Comparison of ENCODE assay signal across 9 cellular contexts in the genomic region with DNA sequence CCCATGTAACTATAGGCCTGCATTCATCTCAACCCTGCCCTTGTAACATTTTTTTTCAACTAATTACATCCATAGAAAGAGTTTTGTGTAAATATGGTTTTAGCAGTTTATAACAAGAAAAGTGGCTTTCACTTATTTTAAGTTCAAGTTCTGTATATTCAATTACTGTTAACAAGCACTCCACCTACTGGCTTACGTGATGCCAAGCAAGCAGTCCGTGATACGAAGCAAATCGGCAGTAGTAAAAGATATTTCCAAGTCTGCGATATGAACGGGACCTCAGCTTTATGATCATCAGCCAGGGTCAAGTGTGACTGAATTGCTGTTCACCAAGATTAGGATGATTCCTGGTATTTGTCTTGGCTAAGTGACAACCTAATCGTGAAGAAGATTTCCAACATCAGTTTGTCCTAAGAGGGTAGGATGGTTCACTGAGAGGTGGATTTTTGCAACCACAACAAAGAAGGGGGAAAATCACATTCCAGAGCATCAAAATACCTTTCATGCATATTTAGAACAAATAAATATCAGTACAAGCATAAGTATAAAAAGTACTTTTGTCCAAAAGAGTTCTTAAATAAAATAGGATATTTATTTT.
DNase-seq lines count a peak whose midpoint lies in the region; ATAC-seq and TF ChIP-seq lines count a peak whose summit lies in the region.
"Had no signal": no experiment of that assay in that cellular context is flagged by ENCODE, and none has a peak within 500 bp of the region (broad histone marks: within the 10 kb centered on the region; RNA-seq: fewer than 3 reads in every experiment).

No MANE protein-coding gene starts in this region.

- H3K4me3 ChIP-seq in adrenal gland = no peak overlapping the region
- H3K4me3 ChIP-seq: SJSA1 had no signal

- ATAC-seq in stimulated activated memory B cell treated with anti-CD40 and anti-IgM and Interleukin-4, amounts not matched to agents 10 μg/mL and 1 μg/mL and 100 μg/mL, for 72 hours = no peak
- ATAC-seq in HG03457 (IDR thresholded peaks at IDR 0.05; ENCODE audit: unreplicated experiment) = no peak

- no peak overlapping the region for H3K27ac ChIP-seq in adrenal gland
- H3K27ac ChIP-seq: SJSA1 had no signal

- H3K27me3 ChIP-seq in adrenal gland = no peaks in the 10 kb centered on the region
- H3K27me3 ChIP-seq: SJSA1 had no signal

- WGBS in adrenal gland, 4 donors = 3 to 10% (median 8%) methylated on average over 7 of the region's 7 CpGs

- H3K36me3 ChIP-seq in adrenal gland (replicated peaks in 1 of 2) = no peaks in the 10 kb centered on the region
- H3K36me3 ChIP-seq: SJSA1 had no signal

- H3K27ac Mint-ChIP-seq in stimulated activated memory B cell treated with anti-CD40 and anti-IgM and Interleukin-4, amounts not matched to agents 10 μg/mL and 1 μg/mL and 100 μg/mL, for 72 hours = no peak overlapping the region

- peaks cover 0 to 5% of the 10 kb centered on the region in 2 donors for H3K4me1 ChIP-seq in adrenal gland (replicated peaks in 1 of 2)
- H3K4me1 ChIP-seq: SJSA1 had no signal

- no peaks in the 10 kb centered on the region for H3K27me3 Mint-ChIP-seq in stimulated activated memory B cell treated with anti-CD40 and anti-IgM and Interleukin-4, amounts not matched to agents 10 μg/mL and 1 μg/mL and 100 μg/mL, for 72 hours

- TF ChIP-seq CTCF in adrenal gland (IDR thresholded peaks at IDR 0.05) = peak; percentile 25 to 50 (median 40)

- intact Hi-C loops in adrenal gland (cut with DNase I) = loop anchor here in 1 of 2 donors (5.0 kb wide), 1 partner anchor 465 kb away; no protein-coding TSS in a partner anchor

- TF ChIP-seq POLR2A in adrenal gland (IDR thresholded peaks at IDR 0.05) = no peak

- no peaks in the 10 kb centered on the region for H3K36me3 Mint-ChIP-seq in stimulated activated memory B cell treated with anti-CD40 and anti-IgM and Interleukin-4, amounts not matched to agents 10 μg/mL and 1 μg/mL and 100 μg/mL, for 72 hours

- peak; percentile 20 for DNase-seq in GM04504 (ENCODE audit: low read depth)
- peak; percentile 41 for DNase-seq in NCI-H1105 (lab: John Stamatoyannopoulos, UW)
- DNase-seq in adrenal gland = peak; percentile 13 to 49 (median 20)
- peak; percentile 44 for DNase-seq in middle frontal gyrus (ENCODE audit: extremely low spot score, low spot score)
- DNase-seq in activated CD4-positive, alpha-beta T cell treated with anti-CD3 and anti-CD28 coated beads, Interleukin-2, amount 50 U/mL, for 48 hours = no peak
- no peak for DNase-seq in activated CD4-positive, alpha-beta T cell treated with anti-CD3 and anti-CD28 coated beads for 48 hours

- H3K4me1 Mint-ChIP-seq in stimulated activated memory B cell treated with anti-CD40 and anti-IgM and Interleukin-4, amounts not matched to agents 10 μg/mL and 1 μg/mL and 100 μg/mL, for 72 hours = no peaks in the 10 kb centered on the region

- H3K9me3 ChIP-seq in adrenal gland (replicated peaks in 1 of 3) = no peaks in the 10 kb centered on the region
- H3K9me3 ChIP-seq: SJSA1 had no signal

- no peak overlapping the region for H3K4me3 Mint-ChIP-seq in stimulated activated memory B cell treated with anti-CD40 and anti-IgM and Interleukin-4, amounts not matched to agents 10 μg/mL and 1 μg/mL and 100 μg/mL, for 72 hours

- no peaks in the 10 kb centered on the region for H3K9me3 Mint-ChIP-seq in stimulated activated memory B cell treated with anti-CD40 and anti-IgM and Interleukin-4, amounts not matched to agents 10 μg/mL and 1 μg/mL and 100 μg/mL, for 72 hours

Comparison
In these comparisons a context has a peak if more than half of its experiments do, and no peak if none do; other contexts are left out.
1. DNase-seq: peak in GM04504 (single experiment), NCI-H1105 (single experiment), adrenal gland (7 of 7) and middle frontal gyrus (single experiment); none in activated CD4-positive, alpha-beta T cell treated with anti-CD3 and anti-CD28 coated beads, Interleukin-2, amount 50 U/mL, for 48 hours (0 of 2) and activated CD4-positive, alpha-beta T cell treated with anti-CD3 and anti-CD28 coated beads for 48 hours (single experiment).